ENCODE assay signal across 12 cellular contexts in the genomic region with DNA sequence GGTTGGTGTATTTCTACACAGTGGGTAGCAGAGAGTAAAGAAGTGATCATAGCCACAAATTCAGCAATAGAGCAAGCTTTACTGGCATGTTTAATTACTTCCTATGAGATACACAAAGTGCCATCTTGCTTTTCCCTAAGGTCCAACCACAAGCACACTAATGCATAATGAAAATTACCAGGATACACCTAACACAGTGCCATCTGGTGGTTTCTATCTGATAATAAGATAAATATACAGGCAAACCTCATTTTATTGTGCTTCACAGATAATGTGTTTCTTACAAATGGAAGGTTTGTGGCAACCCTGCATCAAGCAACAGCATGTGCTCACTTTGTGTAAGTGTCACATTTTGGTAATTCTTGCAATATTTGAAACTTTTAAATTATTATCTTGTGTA.
DNase-seq lines count a peak whose midpoint lies in the region; ATAC-seq, FAIRE-seq and TF ChIP-seq lines count a peak whose summit lies in the region.
"Had no signal": no experiment of that assay in that cellular context is flagged by ENCODE, and none has a peak within 500 bp of the region (broad histone marks: within the 10 kb centered on the region; RNA-seq: fewer than 3 reads in every experiment).

No MANE protein-coding gene starts in this region.

- H3K4me3 Mint-ChIP-seq in GM23338 (no peak overlapping the region), neural progenitor cell (no peak overlapping the region)
- H3K4me3 Mint-ChIP-seq in activated T-helper 1 cell treated with anti-CD3 and anti-CD28 coated beads, Interleukin-12 subunit alpha, Interleukin-12 subunit beta, Interleukin-2, Interleukin-4 antibody, amounts not matched to agents 30 ng/mL and 10 ng/mL and 1 ng/mL, durations not matched to agents 14 hours and 24 hours and 36 hours = no peak overlapping the region

- no peaks in the 10 kb centered on the region for H3K4me1 ChIP-seq in GM23338 (ENCODE audit: insufficient read depth)
- H3K4me1 ChIP-seq in neural progenitor cell = no peaks in the 10 kb centered on the region
- no peaks in the 10 kb centered on the region for H3K4me1 ChIP-seq in HAP-1

- H3K4me2 ChIP-seq in GM23338 (no peak overlapping the region), neural progenitor cell (no peak overlapping the region)

- H2AFZ ChIP-seq in GM23338 = no peak overlapping the region
- no peak overlapping the region for H2AFZ ChIP-seq in neural progenitor cell (replicated peaks)

- H3K4me3 ChIP-seq in GM23338 (no peak overlapping the region), bronchial epithelial cell (ENCODE audit: low read depth, low read length) (no peak overlapping the region), neural progenitor cell (no peak overlapping the region), HAP-1 (no peak overlapping the region)

- H3K27ac ChIP-seq in GM23338 (ENCODE audit: low read depth) (no peak overlapping the region), neural progenitor cell (no peak overlapping the region)
- H3K27ac ChIP-seq: epithelial cell of prostate had no signal

- intact Hi-C loops in activated T-helper 1 cell treated with anti-CD3 and anti-CD28 coated beads, Interleukin-12 subunit alpha, Interleukin-12 subunit beta, Interleukin-2, Interleukin-4 antibody, amounts not matched to agents 30 ng/mL and 10 ng/mL and 1 ng/mL, durations not matched to agents 14 hours and 24 hours and 36 hours (cut with micrococcal nuclease) = no loop called here

- H3K79me2 ChIP-seq in GM23338 (replicated peaks; ENCODE audit: insufficient read depth) (no peaks in the 10 kb centered on the region), neural progenitor cell (ENCODE audit: low read depth) (no peaks in the 10 kb centered on the region)

- H3K9ac ChIP-seq in neural progenitor cell = no peak overlapping the region

- H3K27me3 Mint-ChIP-seq in GM23338 (ENCODE audit: insufficient read depth, low read depth, poor library complexity) = no peaks in the 10 kb centered on the region
- H3K27me3 Mint-ChIP-seq in neural progenitor cell (ENCODE audit: insufficient read depth, low read depth) = no peaks in the 10 kb centered on the region
- H3K27me3 Mint-ChIP-seq in activated T-helper 1 cell treated with anti-CD3 and anti-CD28 coated beads, Interleukin-12 subunit alpha, Interleukin-12 subunit beta, Interleukin-2, Interleukin-4 antibody, amounts not matched to agents 30 ng/mL and 10 ng/mL and 1 ng/mL, durations not matched to agents 14 hours and 24 hours and 36 hours (ENCODE audit: insufficient read depth) = no peaks in the 10 kb centered on the region

- no peak for ATAC-seq in GM23338
- ATAC-seq in activated naive CD4-positive, alpha-beta T cell treated with anti-CD3 and anti-CD28 coated beads, Interleukin-2, amount 50 U/mL, for 72 hours = no peak

- peak in 1 of 2 experiments; percentile 37; a peak in 2 of 4 replicates for TF ChIP-seq CTCF in GM23338 (conservative IDR thresholded peaks at IDR 0.05; ENCODE audit: low read depth in 2 of 2)
- peak; percentile 24 for TF ChIP-seq CTCF in bronchial epithelial cell (IDR thresholded peaks at IDR 0.05; ENCODE audit: insufficient read depth, low read length, severe bottlenecking)
- peak; percentile 44 for TF ChIP-seq CTCF in neural progenitor cell (IDR thresholded peaks at IDR 0.05)
- no peak for TF ChIP-seq CTCF in GM10266 (IDR thresholded peaks at IDR 0.05; ENCODE audit: control insufficient read depth, insufficient read depth, low read depth, missing control alignments)

- FAIRE-seq in bronchial epithelial cell (lab: Jason Lieb, UNC) = no peak

- in situ Hi-C loops in HAP-1 (cut with MboI; ENCODE audit: low sequenced_read_pairs) = no loop called here

- DNase-seq in GM23338 (ENCODE audit: low spot score) (peak; percentile 17), NCI-H446 treated with DMSO at 0.1 percent for 48 hours (lab: John Stamatoyannopoulos, UW) (peak; percentile 11), bronchial epithelial cell (ENCODE audit: low read depth) (peak; percentile 33), neural progenitor cell (ENCODE audit: low spot score) (peak; percentile 26), HAP-1 (ENCODE audit: low spot score in 2 of 2) (no peak), GM10266 (ENCODE audit: extremely low spot score) (no peak)
- DNase-seq in activated T-helper 1 cell treated with anti-CD3 and anti-CD28 coated beads, Interleukin-12 subunit alpha, Interleukin-12 subunit beta, Interleukin-2, Interleukin-4 antibody, amounts not matched to agents 30 ng/mL and 10 ng/mL and 1 ng/mL, durations not matched to agents 14 hours and 24 hours and 36 hours (ENCODE audit: low spot score) = no peak
- DNase-seq in activated naive CD4-positive, alpha-beta T cell treated with anti-CD3 and anti-CD28 coated beads, Interleukin-2, amount 50 U/mL, for 72 hours (ENCODE audit: low spot score in 2 of 2) = no peak
- DNase-seq: stimulated activated CD4-positive, alpha-beta T cell treated with anti-CD3 and anti-CD28 coated beads, Interleukin-15, amount 100 ng/mL, for 24 hours; substantia nigra; T-helper 1 cell had no signal

- H3F3A ChIP-seq in GM23338 (replicated peaks; ENCODE audit: low read depth) (no peaks in the 10 kb centered on the region), neural progenitor cell (ENCODE audit: low read depth) (no peaks in the 10 kb centered on the region)

- no peaks in the 10 kb centered on the region; the same call in 1 of the 3 replicates for H3K4me1 Mint-ChIP-seq in GM23338
- peaks cover 5% of the 10 kb centered on the region for H3K4me1 Mint-ChIP-seq in neural progenitor cell
- no peaks in the 10 kb centered on the region for H3K4me1 Mint-ChIP-seq in activated T-helper 1 cell treated with anti-CD3 and anti-CD28 coated beads, Interleukin-12 subunit alpha, Interleukin-12 subunit beta, Interleukin-2, Interleukin-4 antibody, amounts not matched to agents 30 ng/mL and 10 ng/mL and 1 ng/mL, durations not matched to agents 14 hours and 24 hours and 36 hours (ENCODE audit: low read depth)

- H3K27ac Mint-ChIP-seq in GM23338 = no peak overlapping the region
- no peak overlapping the region for H3K27ac Mint-ChIP-seq in neural progenitor cell
- no peak overlapping the region for H3K27ac Mint-ChIP-seq in activated T-helper 1 cell treated with anti-CD3 and anti-CD28 coated beads, Interleukin-12 subunit alpha, Interleukin-12 subunit beta, Interleukin-2, Interleukin-4 antibody, amounts not matched to agents 30 ng/mL and 10 ng/mL and 1 ng/mL, durations not matched to agents 14 hours and 24 hours and 36 hours
- H3K27ac Mint-ChIP-seq in activated naive CD4-positive, alpha-beta T cell treated with anti-CD3 and anti-CD28 coated beads, Interleukin-2, amount 50 U/mL, for 72 hours = no peak overlapping the region

- H3K9me3 ChIP-seq in neural progenitor cell (ENCODE audit: low read depth) (no peaks in the 10 kb centered on the region), HAP-1 (no peaks in the 10 kb centered on the region)

- no peaks in the 10 kb centered on the region for H3K36me3 ChIP-seq in GM23338 (ENCODE audit: insufficient read depth)
- H3K36me3 ChIP-seq in bronchial epithelial cell (ENCODE audit: control insufficient read depth, insufficient read depth, low read length) = no peaks in the 10 kb centered on the region
- no peaks in the 10 kb centered on the region for H3K36me3 ChIP-seq in neural progenitor cell
- H3K36me3 ChIP-seq in HAP-1 (replicated peaks) = no peaks in the 10 kb centered on the region

- H3K9me2 ChIP-seq in GM23338 (ENCODE audit: insufficient read depth) = 0 out of 2 replicates have a peak, but pooled peaks cover 3% of the 10 kb centered on the region

- H3K9me3 Mint-ChIP-seq in GM23338 = no peaks in the 10 kb centered on the region
- H3K9me3 Mint-ChIP-seq in neural progenitor cell = no peaks in the 10 kb centered on the region
- no peaks in the 10 kb centered on the region for H3K9me3 Mint-ChIP-seq in activated T-helper 1 cell treated with anti-CD3 and anti-CD28 coated beads, Interleukin-12 subunit alpha, Interleukin-12 subunit beta, Interleukin-2, Interleukin-4 antibody, amounts not matched to agents 30 ng/mL and 10 ng/mL and 1 ng/mL, durations not matched to agents 14 hours and 24 hours and 36 hours
- no peaks in the 10 kb centered on the region for H3K9me3 Mint-ChIP-seq in activated naive CD4-positive, alpha-beta T cell treated with anti-CD3 and anti-CD28 coated beads, Interleukin-2, amount 50 U/mL, for 72 hours

- H3K27me3 ChIP-seq in GM23338 (ENCODE audit: insufficient read depth) = no peaks in the 10 kb centered on the region
- H3K27me3 ChIP-seq in bronchial epithelial cell (ENCODE audit: control insufficient read depth, insufficient read depth, low read length) = no peaks in the 10 kb centered on the region
- no peaks in the 10 kb centered on the region for H3K27me3 ChIP-seq in neural progenitor cell
- no peaks in the 10 kb centered on the region for H3K27me3 ChIP-seq in HAP-1 (ENCODE audit: low read depth)

- no peaks in the 10 kb centered on the region for H4K20me1 ChIP-seq in GM23338 (replicated peaks; ENCODE audit: insufficient read depth)
- no peaks in the 10 kb centered on the region for H4K20me1 ChIP-seq in neural progenitor cell (ENCODE audit: low read depth)

- H3K36me3 Mint-ChIP-seq in GM23338 (ENCODE audit: low read depth) (no peaks in the 10 kb centered on the region), neural progenitor cell (no peaks in the 10 kb centered on the region)
- H3K36me3 Mint-ChIP-seq in activated T-helper 1 cell treated with anti-CD3 and anti-CD28 coated beads, Interleukin-12 subunit alpha, Interleukin-12 subunit beta, Interleukin-2, Interleukin-4 antibody, amounts not matched to agents 30 ng/mL and 10 ng/mL and 1 ng/mL, durations not matched to agents 14 hours and 24 hours and 36 hours (ENCODE audit: low read depth) = no peaks in the 10 kb centered on the region
- H3K36me3 Mint-ChIP-seq in activated naive CD4-positive, alpha-beta T cell treated with anti-CD3 and anti-CD28 coated beads, Interleukin-2, amount 50 U/mL, for 72 hours = no peaks in the 10 kb centered on the region

TF ChIP-seq in GM23338, 12 proteins besides CTCF, POLR2A, EP300 and RAD21 (continues in another document):
- TF ChIP-seq ZNF331 (CRISPR knock-in tag; IDR thresholded peaks at IDR 0.05; ENCODE audit: low read depth) = no peak
- TF ChIP-seq EZH2 (IDR thresholded peaks at IDR 0.05; ENCODE audit: low read depth, unreplicated experiment) = no peak
- TF ChIP-seq EZH2phosphoT487 (IDR thresholded peaks at IDR 0.05; ENCODE audit: unreplicated experiment) = no peak
- TF ChIP-seq NANOG (IDR thresholded peaks at IDR 0.05; ENCODE audit: borderline replicate concordance) = no peak

Comparison
In these comparisons a context has a peak if more than half of its experiments do, and no peak if none do; other contexts are left out.
1. DNase-seq: peak in GM23338 (single experiment), NCI-H446 treated with DMSO at 0.1 percent for 48 hours (single experiment), bronchial epithelial cell (single experiment) and neural progenitor cell (single experiment); none in HAP-1 (0 of 2), GM10266 (single experiment), activated T-helper 1 cell treated with anti-CD3 and anti-CD28 coated beads, Interleukin-12 subunit alpha, Interleukin-12 subunit beta, Interleukin-2, Interleukin-4 antibody, amounts not matched to agents 30 ng/mL and 10 ng/mL and 1 ng/mL, durations not matched to agents 14 hours and 24 hours and 36 hours (single experiment) and activated naive CD4-positive, alpha-beta T cell treated with anti-CD3 and anti-CD28 coated beads, Interleukin-2, amount 50 U/mL, for 72 hours (0 of 2).